Comparison of ENCODE assay signal across 8 cellular contexts in genomic region chr6:167827062-167827587, GRCh38. TPM values are rescaled to one million over a fixed set of nuclear protein-coding genes. Genes with fewer than 3 reads are reported as not detected.
A peak's percentile ranks its signal among the peaks of the same experiment; 100 is the strongest.
DNase-seq lines count a peak whose midpoint lies in the region; ATAC-seq and TF ChIP-seq lines count a peak whose summit lies in the region.

No MANE protein-coding gene starts in this region.

- H3K36me3 ChIP-seq in HUES48 (ENCODE audit: control insufficient read depth, insufficient read depth, low read length), result peaks cover 10% of the 10 kb centered on the region

- H3K4me3 Mint-ChIP-seq in type B pancreatic cell, result peak overlapping the region; percentile 98

- peak overlapping the region; percentile 95 for H3K27ac Mint-ChIP-seq in type B pancreatic cell

- ATAC-seq in GM21619 (IDR thresholded peaks at IDR 0.05; ENCODE audit: unreplicated experiment), result peak; percentile 32

- H3K27me3 Mint-ChIP-seq in type B pancreatic cell, result peaks cover 13% of the 10 kb centered on the region

- no peaks in the 10 kb centered on the region for H3K27me3 ChIP-seq in HUES48 (ENCODE audit: control insufficient read depth, insufficient read depth, low read length)

- in situ Hi-C loops in astrocyte of the cerebellum (cut with HindIII; ENCODE audit: low sequenced_read_pairs), result no loop called here

- TF ChIP-seq CTCF in astrocyte of the cerebellum (IDR thresholded peaks at IDR 0.05; ENCODE audit: low read depth, low read length, missing control alignments) (no peak), type B pancreatic cell (conservative IDR thresholded peaks at IDR 0.05) (no peak)

- H3K36me3 Mint-ChIP-seq in type B pancreatic cell, result no peaks in the 10 kb centered on the region

- H3K4me1 Mint-ChIP-seq in type B pancreatic cell (ENCODE audit: unreplicated experiment), result peaks cover 41% of the 10 kb centered on the region

- peaks cover 30% of the 10 kb centered on the region for H3K4me1 ChIP-seq in HUES48 (ENCODE audit: control insufficient read depth, insufficient read depth, low read length)

- peak overlapping the region; percentile 86 for H3K27ac ChIP-seq in HUES48 (ENCODE audit: low read depth, low read length)

- DNase-seq in NCI-H345 (lab: John Stamatoyannopoulos, UW) (peak; percentile 59), NCI-H345 treated with DMSO at 0.1 percent for 48 hours (lab: John Stamatoyannopoulos, UW; ENCODE audit: unreplicated experiment) (no peak), astrocyte of the cerebellum (ENCODE audit: low read depth) (no peak), left kidney (ENCODE audit: low read depth, low spot score) (peak; percentile 77), type B pancreatic cell (ENCODE audit: extremely low spot score, unreplicated experiment) (no peak), SW 1271 (lab: John Stamatoyannopoulos, UW) (no peak)

- no peaks in the 10 kb centered on the region for H3K9me3 ChIP-seq in HUES48 (ENCODE audit: control insufficient read depth, insufficient read depth, low read length)

- peak overlapping the region; percentile 83 for H3K4me3 ChIP-seq in HUES48 (ENCODE audit: low read depth, low read length)
- peak overlapping the region; percentile 70 for H3K4me3 ChIP-seq in astrocyte of the cerebellum (ENCODE audit: low read depth, low read length)

- H3K9me3 Mint-ChIP-seq in type B pancreatic cell, result no peaks in the 10 kb centered on the region

- peak overlapping the region; percentile 68; the same call in 1 of the 2 replicates for H3K9ac ChIP-seq in HUES48 (ENCODE audit: low read depth, low read length)

RNA-seq across cellular contexts. Expression of gene AFDN, which starts 0.4 kb away (rescaled TPM):
- total RNA-seq in type B pancreatic cell (ENCODE audit: low replicate concordance), result 140 and 154 TPM in 2 replicates

Comparison
In these comparisons a context has a peak if more than half of its experiments do, and no peak if none do; other contexts are left out.
1. DNase-seq: peak in NCI-H345 (single experiment) and left kidney (single experiment); none in NCI-H345 treated with DMSO at 0.1 percent for 48 hours (single experiment), astrocyte of the cerebellum (single experiment), type B pancreatic cell (single experiment) and SW 1271 (0 of 2).